In genomic region chrX:1507511-1508463, GRCh38 we compare ENCODE assay signal across 9 cellular contexts. TPM values are rescaled to one million over a fixed set of nuclear protein-coding genes. Genes with fewer than 3 reads are reported as not detected.
DNase-seq lines count a peak whose midpoint lies in the region; ATAC-seq and TF ChIP-seq lines count a peak whose summit lies in the region.
"Had no signal": no experiment of that assay in that cellular context is flagged by ENCODE, and none has a peak within 500 bp of the region (broad histone marks: within the 10 kb centered on the region; RNA-seq: fewer than 3 reads in every experiment).

No MANE protein-coding gene starts in this region.

- CTCF ChIA-PET in activated B cell treated with CpG ODN at 0.5 μM for 24 hours (lab: Charles Lee): no interaction called here

- peak overlapping the region in 1 of 2 donors; percentile 58 for H3K27ac Mint-ChIP-seq in activated naive CD4-positive, alpha-beta T cell treated with anti-CD3 and anti-CD28 coated beads, Interleukin-2, amount 50 U/mL, for 72 hours
- H3K27ac Mint-ChIP-seq in activated B cell treated with CpG ODN at 0.5 μM for 24 hours: no peak overlapping the region

- peaks cover 15% of the 10 kb centered on the region for H3K4me1 Mint-ChIP-seq in activated B cell treated with CpG ODN at 0.5 μM for 24 hours

- peak; percentile 44 to 64 for ATAC-seq in activated naive CD4-positive, alpha-beta T cell treated with anti-CD3 and anti-CD28 coated beads, Interleukin-2, amount 50 U/mL, for 72 hours
- ATAC-seq in HG03064 (IDR thresholded peaks at IDR 0.05; ENCODE audit: low read depth, unreplicated experiment) (peak; percentile 46), activated B cell treated with CpG ODN at 0.5 μM for 24 hours (ENCODE audit: low read depth) (peak; percentile 77)

- TF ChIP-seq CTCF in activated B cell treated with CpG ODN at 0.5 μM for 24 hours (IDR thresholded peaks at IDR 0.05): no peak

- POLR2A ChIA-PET in activated B cell treated with CpG ODN at 0.5 μM for 24 hours (lab: Charles Lee): no interaction called here

- peaks cover 10 to 13% of the 10 kb centered on the region in 2 donors for H3K36me3 Mint-ChIP-seq in activated naive CD4-positive, alpha-beta T cell treated with anti-CD3 and anti-CD28 coated beads, Interleukin-2, amount 50 U/mL, for 72 hours
- peaks cover 42% of the 10 kb centered on the region for H3K36me3 Mint-ChIP-seq in activated B cell treated with CpG ODN at 0.5 μM for 24 hours (ENCODE audit: low read depth)

- no peaks in the 10 kb centered on the region for H3K27me3 Mint-ChIP-seq in activated B cell treated with CpG ODN at 0.5 μM for 24 hours

- intact Hi-C loops in activated B cell treated with CpG ODN at 0.5 μM for 24 hours (cut with micrococcal nuclease): loop anchor here (1.0 to 5.0 kb wide), 8 partner anchors 10 to 1100 kb away; partner anchors contain the start of genes AKAP17A and P2RY8

- no peaks in the 10 kb centered on the region for H3K9me3 Mint-ChIP-seq in activated naive CD4-positive, alpha-beta T cell treated with anti-CD3 and anti-CD28 coated beads, Interleukin-2, amount 50 U/mL, for 72 hours
- no peaks in the 10 kb centered on the region for H3K9me3 Mint-ChIP-seq in activated B cell treated with CpG ODN at 0.5 μM for 24 hours

- H3K4me3 Mint-ChIP-seq in activated B cell treated with CpG ODN at 0.5 μM for 24 hours: no peak overlapping the region

- peak in 1 of 2 donors; percentile 64 for DNase-seq in activated naive CD4-positive, alpha-beta T cell treated with anti-CD3 and anti-CD28 coated beads, Interleukin-2, amount 50 U/mL, for 72 hours (ENCODE audit: low spot score in 2 of 2)
- DNase-seq in activated naive CD4-positive, alpha-beta T cell treated with anti-CD3 and anti-CD28 coated beads, Interleukin-2, amount 50 U/mL, for 16 hours: no peak
- peak; percentile 66 for DNase-seq in activated B cell treated with CpG ODN at 0.5 μM for 24 hours
- peak; percentile 28 for DNase-seq in stimulated activated CD8-positive, alpha-beta memory T cell treated with anti-CD3 and anti-CD28 coated beads, Interleukin-12 subunit alpha, Interleukin-12 subunit beta, amount 100 ng/mL, for 4 hours (ENCODE audit: low read depth)
- no peak for DNase-seq in iPS-NIHi7 (ENCODE audit: extremely low spot score)
- no peak for DNase-seq in NCI-H2081 treated with DMSO at 0.1 percent for 48 hours (lab: John Stamatoyannopoulos, UW)
- DNase-seq in COLO668 (lab: John Stamatoyannopoulos, UW; ENCODE audit: unreplicated experiment): no peak

RNA-seq across cellular contexts. Expression of gene P2RY8, which starts 29.2 kb away (rescaled TPM):
- total RNA-seq in activated naive CD4-positive, alpha-beta T cell treated with anti-CD3 and anti-CD28 coated beads, Interleukin-2, amount 50 U/mL, for 72 hours: 10 to 100 TPM; 18.9 TPM
- total RNA-seq in activated B cell treated with CpG ODN at 0.5 μM for 24 hours: 315 and 332 TPM in 2 replicates
- total RNA-seq: SK-MEL-5 had no signal

RNA-seq across cellular contexts. Expression of gene ASMTL, which starts 55.1 kb away (rescaled TPM):
- total RNA-seq in activated naive CD4-positive, alpha-beta T cell treated with anti-CD3 and anti-CD28 coated beads, Interleukin-2, amount 50 U/mL, for 72 hours: 10 to 100 TPM; 54.9 to 58.0 TPM
- total RNA-seq in activated B cell treated with CpG ODN at 0.5 μM for 24 hours: 49.2 and 52.1 TPM in 2 replicates

Comparison
In these comparisons a context has a peak if more than half of its experiments do, and no peak if none do; other contexts are left out.
1. DNase-seq: peak in activated B cell treated with CpG ODN at 0.5 μM for 24 hours (single experiment) and stimulated activated CD8-positive, alpha-beta memory T cell treated with anti-CD3 and anti-CD28 coated beads, Interleukin-12 subunit alpha, Interleukin-12 subunit beta, amount 100 ng/mL, for 4 hours (single experiment); none in activated naive CD4-positive, alpha-beta T cell treated with anti-CD3 and anti-CD28 coated beads, Interleukin-2, amount 50 U/mL, for 16 hours (single experiment), iPS-NIHi7 (single experiment), NCI-H2081 treated with DMSO at 0.1 percent for 48 hours (single experiment) and COLO668 (single experiment).
2. RNA of gene P2RY8, which starts 29.2 kb away (total RNA-seq): 315 to 332 TPM in activated B cell treated with CpG ODN at 0.5 μM for 24 hours; 18.9 TPM in activated naive CD4-positive, alpha-beta T cell treated with anti-CD3 and anti-CD28 coated beads, Interleukin-2, amount 50 U/mL, for 72 hours; every median in the first group is over 10 times any median in the second.
3. Peak in every context shown above with its lines, with median percentiles within 50 percentile points of each other: ATAC-seq.